ENCODE assay signal across 17 cellular contexts in genomic region chr1:8831329-8831728, GRCh38. TPM values are rescaled to one million over a fixed set of nuclear protein-coding genes. Genes with fewer than 3 reads are reported as not detected.
DNase-seq lines count a peak whose midpoint lies in the region; ATAC-seq, FAIRE-seq and TF ChIP-seq lines count a peak whose summit lies in the region.
"Had no signal": no experiment of that assay in that cellular context is flagged by ENCODE, and none has a peak within 500 bp of the region (broad histone marks: within the 10 kb centered on the region; RNA-seq: fewer than 3 reads in every experiment).

No MANE protein-coding gene starts in this region.

- H3K9ac ChIP-seq in endothelial cell of umbilical vein (replicated peaks; ENCODE audit: extremely low read depth, insufficient read depth, low read length) = no peak overlapping the region

- intact Hi-C loops in OCI-LY7 (cut with micrococcal nuclease; ENCODE audit: unreplicated experiment) = no loop called here
- intact Hi-C loops in endothelial cell of umbilical vein (cut with micrococcal nuclease) = no loop called here
- intact Hi-C loops in psoas muscle (cut with DNase I) = no loop called here

- DNase-seq in NCI-H1092 treated with DMSO at 0.1 percent for 48 hours (lab: John Stamatoyannopoulos, UW) (peak; percentile 22), NCI-H1092 (lab: John Stamatoyannopoulos, UW) (no peak), OCI-LY7 (ENCODE audit: low spot score) (no peak), endothelial cell of umbilical vein (ENCODE audit: low read depth, low spot score) (no peak), psoas muscle (no peak), medulla oblongata (ENCODE audit: extremely low spot score) (no peak), EL (no peak)
- no peak for DNase-seq in activated naive CD4-positive, alpha-beta T cell treated with anti-CD3 and anti-CD28 coated beads, Interleukin-2, amount 50 U/mL, for 16 hours
- DNase-seq: anterior cingulate cortex, GDM1, MG63, NCI-H774, thyroid gland had no signal

- no peaks in the 10 kb centered on the region for H3K9me2 ChIP-seq in OCI-LY7 (ENCODE audit: insufficient read depth, low read length)

- TF ChIP-seq POLR2A in endothelial cell of umbilical vein (IDR thresholded peaks at IDR 0.05; ENCODE audit: low read depth, low read length) = no peak

- H3K9me1 ChIP-seq in endothelial cell of umbilical vein (replicated peaks; ENCODE audit: control insufficient read depth, extremely low read depth, insufficient read depth, low read length) = no peaks in the 10 kb centered on the region

- FAIRE-seq in endothelial cell of umbilical vein (lab: Jason Lieb, UNC) = no peak
- FAIRE-seq: A204.1 had no signal

- H3K4me2 ChIP-seq in OCI-LY7 (ENCODE audit: low read length) (no peak overlapping the region), endothelial cell of umbilical vein (ENCODE audit: insufficient read depth, low read length) (no peak overlapping the region)

- H3K27ac ChIP-seq in OCI-LY7 (ENCODE audit: low read depth, low read length, poor library complexity, severe bottlenecking) = no peak overlapping the region
- no peak overlapping the region for H3K27ac ChIP-seq in endothelial cell of umbilical vein (ENCODE audit: insufficient read depth, low read depth, low read length)
- no peak overlapping the region for H3K27ac ChIP-seq in psoas muscle
- H3K27ac ChIP-seq: epithelial cell of prostate, SK-N-MC, thyroid gland had no signal

- CTCF ChIA-PET in OCI-LY7 (lab: Charles Lee; ENCODE audit: unreplicated experiment) = no interaction called here
- CTCF ChIA-PET in endothelial cell of umbilical vein (lab: Charles Lee) = interaction anchor here (1.5 kb wide), 1 partner anchor 17 kb away, joined by 7 read pairs; no protein-coding TSS in a partner anchor

- H3K36me3 ChIP-seq in OCI-LY7 (ENCODE audit: insufficient read depth, low read length) (no peaks in the 10 kb centered on the region), endothelial cell of umbilical vein (ENCODE audit: control insufficient read depth in 2 of 2, extremely low read depth in 1 of 2, insufficient read depth in 2 of 2, low read length in 2 of 2) (no peaks in the 10 kb centered on the region), psoas muscle (ENCODE audit: insufficient read depth in 1 of 2, low read depth in 1 of 2) (no peaks in the 10 kb centered on the region)
- H3K36me3 ChIP-seq: MG63, thyroid gland had no signal

- POLR2A ChIA-PET in OCI-LY7 (lab: Charles Lee) (no interaction called here), endothelial cell of umbilical vein (lab: Charles Lee) (no interaction called here)

- no peaks in the 10 kb centered on the region for H3K27me3 ChIP-seq in endothelial cell of umbilical vein (ENCODE audit: control insufficient read depth in 2 of 2, insufficient read depth in 2 of 2, low read length in 2 of 2)
- H3K27me3 ChIP-seq in psoas muscle (ENCODE audit: insufficient read depth in 3 of 3, low read length in 2 of 3) = no peaks in the 10 kb centered on the region
- H3K27me3 ChIP-seq: MG63, thyroid gland had no signal

- H3K9me3 ChIP-seq in OCI-LY7 (ENCODE audit: low read length) (no peaks in the 10 kb centered on the region), endothelial cell of umbilical vein (replicated peaks; ENCODE audit: control insufficient read depth, insufficient read depth, low read length) (no peaks in the 10 kb centered on the region), psoas muscle (no peaks in the 10 kb centered on the region)
- H3K9me3 ChIP-seq: MG63, thyroid gland had no signal

- TF ChIP-seq CTCF in OCI-LY7 (conservative IDR thresholded peaks at IDR 0.05; ENCODE audit: low read length) = peak; percentile 28; the same call in 1 of the 2 replicates
- peak; percentile 10 to 23 for TF ChIP-seq CTCF in endothelial cell of umbilical vein (IDR thresholded peaks at IDR 0.05; ENCODE audit: extremely low read depth in 1 of 2, insufficient read depth in 1 of 2, low read depth in 1 of 2, low read length in 2 of 2)
- TF ChIP-seq CTCF in psoas muscle (IDR thresholded peaks at IDR 0.05) = peak; percentile 9

- H4K20me1 ChIP-seq in OCI-LY7 (ENCODE audit: insufficient read depth, low read length) = no peaks in the 10 kb centered on the region
- H4K20me1 ChIP-seq in endothelial cell of umbilical vein (replicated peaks; ENCODE audit: control insufficient read depth, extremely low read depth, insufficient read depth, low read length) = no peaks in the 10 kb centered on the region

- 57 to 61% (median 59%) methylated on average over 4 of the region's 4 CpGs for WGBS in psoas muscle, 3 donors

- H2AFZ ChIP-seq in OCI-LY7 (ENCODE audit: low read length) = no peak overlapping the region
- no peak overlapping the region for H2AFZ ChIP-seq in endothelial cell of umbilical vein (ENCODE audit: low read depth, low read length)

- dilution Hi-C loops in endothelial cell of umbilical vein (cut with MboI; ENCODE audit: extremely low pct_ligation_motif_present, low sequenced_read_pairs) = no loop called here

- BruUV-seq in OCI-LY7 (replicated peaks; lab: Mats Ljungman, UMichigan) (no TSS peak), endothelial cell of umbilical vein (replicated peaks; lab: Mats Ljungman, UMichigan) (no TSS peak)

- H3K79me2 ChIP-seq in OCI-LY7 (ENCODE audit: insufficient read depth, low read depth, low read length) (no peaks in the 10 kb centered on the region), endothelial cell of umbilical vein (ENCODE audit: control insufficient read depth, insufficient read depth, low read length) (no peaks in the 10 kb centered on the region)

- H3K4me3 ChIP-seq in OCI-LY7 (ENCODE audit: low read depth, low read length, poor library complexity, severe bottlenecking) (no peak overlapping the region), endothelial cell of umbilical vein (replicated peaks in 1 of 3; ENCODE audit: insufficient read depth in 1 of 3, low read depth in 1 of 3, low read length in 3 of 3) (no peak overlapping the region), psoas muscle (no peak overlapping the region)
- H3K4me3 ChIP-seq: MG63, SK-N-MC, thyroid gland had no signal

- no peak for ATAC-seq in psoas muscle
- ATAC-seq: sciatic nerve had no signal

- H3K4me1 ChIP-seq in OCI-LY7 (ENCODE audit: insufficient read depth, low read length, poor library complexity, severe bottlenecking) (peaks cover 9% of the 10 kb centered on the region), endothelial cell of umbilical vein (ENCODE audit: control insufficient read depth, extremely low read depth, insufficient read depth, low read length) (no peaks in the 10 kb centered on the region), psoas muscle (no peaks in the 10 kb centered on the region)
- H3K4me1 ChIP-seq: thyroid gland had no signal

TF ChIP-seq in endothelial cell of umbilical vein, 7 proteins besides CTCF, POLR2A, EP300 and RAD21:
- TF ChIP-seq POLR2AphosphoS5 (IDR thresholded peaks at IDR 0.05; ENCODE audit: insufficient read depth, low read depth, low read length) (no peak), FOS (IDR thresholded peaks at IDR 0.05; ENCODE audit: borderline replicate concordance, insufficient read depth, low read length) (no peak), EZH2 (IDR thresholded peaks at IDR 0.05; ENCODE audit: borderline replicate concordance, low read depth, low read length, severe bottlenecking) (no peak), JUN (IDR thresholded peaks at IDR 0.05; ENCODE audit: borderline replicate concordance, insufficient read depth, insufficient read length, low read depth) (no peak), MYC (IDR thresholded peaks at IDR 0.05; ENCODE audit: low read depth, low read length) (no peak), GATA2 (IDR thresholded peaks at IDR 0.05; ENCODE audit: insufficient read depth, insufficient read length, low read depth, low read length) (no peak)
- TF ChIP-seq, protein P1, sequence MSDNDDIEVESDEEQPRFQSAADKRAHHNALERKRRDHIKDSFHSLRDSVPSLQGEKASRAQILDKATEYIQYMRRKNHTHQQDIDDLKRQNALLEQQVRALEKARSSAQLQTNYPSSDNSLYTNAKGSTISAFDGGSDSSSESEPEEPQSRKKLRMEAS (IDR thresholded peaks at IDR 0.05; ENCODE audit: insufficient read depth, insufficient read length) = no peak

RNA-seq across cellular contexts. Expression of gene RERE, which starts 13.9 kb away (rescaled TPM):
- 73.1 and 81.5 TPM in 2 replicates for total RNA-seq in OCI-LY7 (2014; rRNA removed; shearing (Covaris generic))
- total RNA-seq in OCI-LY7 (2022) = 183 and 211 TPM in 2 replicates
- total RNA-seq in endothelial cell of umbilical vein = 110 and 113 TPM in 2 replicates
- 14.1 and 14.8 TPM in 2 replicates for polyA plus RNA-seq in endothelial cell of umbilical vein
- polyA plus RNA-seq in endothelial cell of umbilical vein (2011; cell fraction: cytosol; rRNA removed) = 13.2 and 15.8 TPM in 2 replicates
- 80.7 and 124 TPM in 2 replicates for polyA plus RNA-seq in endothelial cell of umbilical vein (2011; cell fraction: nucleus; rRNA removed)
- polyA plus RNA-seq in endothelial cell of umbilical vein (2012) = 42.4 and 43.0 TPM in 2 replicates
- 87.1 and 101 TPM in 2 replicates for polyA minus RNA-seq in endothelial cell of umbilical vein
- polyA minus RNA-seq in endothelial cell of umbilical vein (2011; cell fraction: cytosol; rRNA and poly(A)+ RNA removed) = 26.8 TPM
- 162 and 195 TPM in 2 replicates for polyA minus RNA-seq in endothelial cell of umbilical vein (2011; cell fraction: nucleus; rRNA and poly(A)+ RNA removed)
- 100 to 1,000 TPM in 2 of 4 donors, 10 to 100 TPM in 2; 56.7 to 308 (median 165) TPM for total RNA-seq in psoas muscle
- 100 to 1,000 TPM in 1 of 3 donors, 10 to 100 TPM in 2; 38.8 to 130 (median 49.8) TPM for polyA plus RNA-seq in psoas muscle

RNA-seq across cellular contexts. Expression of gene ENO1, which starts 47.2 kb away (rescaled TPM):
- total RNA-seq in OCI-LY7 (2014; rRNA removed; shearing (Covaris generic)) = 1,017 and 1,033 TPM in 2 replicates
- 884 and 1,337 TPM in 2 replicates for total RNA-seq in OCI-LY7 (2022)
- total RNA-seq in endothelial cell of umbilical vein = 1,530 and 1,593 TPM in 2 replicates
- 1,111 and 1,134 TPM in 2 replicates for polyA plus RNA-seq in endothelial cell of umbilical vein
- polyA plus RNA-seq in endothelial cell of umbilical vein (2011; cell fraction: cytosol; rRNA removed) = 1,324 and 1,546 TPM in 2 replicates
- polyA plus RNA-seq in endothelial cell of umbilical vein (2011; cell fraction: nucleus; rRNA removed) = 1,008 and 1,022 TPM in 2 replicates
- 1,225 and 1,921 TPM in 2 replicates for polyA plus RNA-seq in endothelial cell of umbilical vein (2012)
- 1,405 and 1,507 TPM in 2 replicates for polyA minus RNA-seq in endothelial cell of umbilical vein
- 1,988 TPM for polyA minus RNA-seq in endothelial cell of umbilical vein (2011; cell fraction: cytosol; rRNA and poly(A)+ RNA removed)
- polyA minus RNA-seq in endothelial cell of umbilical vein (2011; cell fraction: nucleus; rRNA and poly(A)+ RNA removed) = 303 and 331 TPM in 2 replicates
- total RNA-seq in psoas muscle = 100 to 1,000 TPM; 110 to 364 (median 217) TPM
- 100 to 1,000 TPM in 2 of 3 donors, 10 to 100 TPM in 1; 83.8 to 489 (median 190) TPM for polyA plus RNA-seq in psoas muscle
